8 cellular contexts compared by ENCODE assay signal in genomic region chr17:45740553-45741330, GRCh38. TPM values are rescaled to one million over a fixed set of nuclear protein-coding genes. Genes with fewer than 3 reads are reported as not detected.
DNase-seq lines count a peak whose midpoint lies in the region; ATAC-seq and TF ChIP-seq lines count a peak whose summit lies in the region.

No MANE protein-coding gene starts in this region.

- TF ChIP-seq CTCF in GM20000 (IDR thresholded peaks at IDR 0.05; ENCODE audit: extremely low read depth, missing control alignments) (no peak), brain (conservative IDR thresholded peaks at IDR 0.05) (no peak)

- no peak for ATAC-seq in HG03135 (IDR thresholded peaks at IDR 0.05; ENCODE audit: unreplicated experiment)

- H3K27me3 Mint-ChIP-seq in brain = peaks cover 13% of the 10 kb centered on the region

- H3K4me3 Mint-ChIP-seq in brain = peak overlapping the region; percentile 30 to 81 (median 62)

- no peaks in the 10 kb centered on the region for H3K36me3 Mint-ChIP-seq in brain

- peak overlapping the region in 3 of 5 experiments; percentile 51 to 94 (median 54) for H3K27ac Mint-ChIP-seq in brain

- peaks cover 0 to 4% (median 0%) of the 10 kb centered on the region in 5 experiments for H3K9me3 Mint-ChIP-seq in brain

- peak; percentile 29 for DNase-seq in AG20443 (ENCODE audit: low spot score)
- DNase-seq in GM20000 (ENCODE audit: low spot score) = peak; percentile 45
- DNase-seq in NCI-H526 (lab: John Stamatoyannopoulos, UW) = peak; percentile 63 to 74
- DNase-seq in left kidney (ENCODE audit: low read depth, low spot score) = peak; percentile 91
- DNase-seq in NCI-H128 (lab: John Stamatoyannopoulos, UW; ENCODE audit: unreplicated experiment) = no peak
- DNase-seq in stimulated activated naive CD4-positive, alpha-beta T cell treated with Interleukin-2 at 50 U/mL for 16 hours (lab: John Stamatoyannopoulos, UW) = no peak

- H3K4me1 Mint-ChIP-seq in brain = peaks cover 25% of the 10 kb centered on the region

RNA-seq across cellular contexts. Expression of gene CRHR1, which starts 43.4 kb away (rescaled TPM):
- polyA plus RNA-seq in brain (ENCODE audit: insufficient read depth, low read depth, low replicate concordance) = 4.1 TPM

Comparison
In these comparisons a context has a peak if more than half of its experiments do, and no peak if none do; other contexts are left out.
1. DNase-seq: peak in AG20443 (single experiment), GM20000 (single experiment), NCI-H526 (2 of 2) and left kidney (single experiment); none in NCI-H128 (single experiment) and stimulated activated naive CD4-positive, alpha-beta T cell treated with Interleukin-2 at 50 U/mL for 16 hours (single experiment).